9 cellular contexts compared by ENCODE assay signal in genomic region chr11:114259551-114259983, GRCh38. TPM values are rescaled to one million over a fixed set of nuclear protein-coding genes. Genes with fewer than 3 reads are reported as not detected.
DNase-seq lines count a peak whose midpoint lies in the region; ATAC-seq and TF ChIP-seq lines count a peak whose summit lies in the region.
"Had no signal": no experiment of that assay in that cellular context is flagged by ENCODE, and none has a peak within 500 bp of the region (broad histone marks: within the 10 kb centered on the region; RNA-seq: fewer than 3 reads in every experiment).

No MANE protein-coding gene starts in this region.

- CTCF ChIA-PET in HEK293 (lab: Yijun Ruan, JAX), result interaction anchor here (0.6 to 11.7 kb wide), 22 partner anchors 10 to 749 kb away, joined by 3 to 392 read pairs (median 8); no protein-coding TSS in a partner anchor
- CTCF ChIA-PET in activated CD8-positive, alpha-beta T cell treated with anti-CD3 and anti-CD28 coated beads, Interleukin-2, amount 10 ng/mL, durations not matched to agents 7 days and 5 days (lab: Charles Lee), result interaction anchor here (1.0 to 9.2 kb wide), 20 partner anchors 9 to 362 kb away, joined by 3 to 178 read pairs (median 12); no protein-coding TSS in a partner anchor

- peaks cover 4% of the 10 kb centered on the region for H3K27me3 Mint-ChIP-seq in glutamatergic neuron (ENCODE audit: unreplicated experiment)
- no peaks in the 10 kb centered on the region for H3K27me3 Mint-ChIP-seq in activated CD8-positive, alpha-beta T cell treated with anti-CD3 and anti-CD28 coated beads, Interleukin-2, amount 10 ng/mL, durations not matched to agents 7 days and 5 days (ENCODE audit: low read depth)

- H3K27ac ChIP-seq in HEK293 (ENCODE audit: extremely low read depth, low read depth, low read length) (no peak overlapping the region), stomach smooth muscle (ENCODE audit: low read length) (peak overlapping the region; percentile 83)
- H3K27ac ChIP-seq: pancreas had no signal

- H3K9me3 ChIP-seq in HEK293 (ENCODE audit: control insufficient read depth, insufficient read depth, low read depth, low read length), result no peaks in the 10 kb centered on the region
- H3K9me3 ChIP-seq in stomach smooth muscle (ENCODE audit: control insufficient read depth in 2 of 2, low read length in 2 of 2), result no peaks in the 10 kb centered on the region
- H3K9me3 ChIP-seq: pancreas had no signal

- H3K27me3 ChIP-seq in stomach smooth muscle (ENCODE audit: control insufficient read depth in 1 of 2, insufficient read depth in 2 of 2, low read length in 2 of 2), result no peaks in the 10 kb centered on the region
- H3K27me3 ChIP-seq: pancreas had no signal

- DNase-seq in NCI-H2227 (lab: John Stamatoyannopoulos, UW; ENCODE audit: unreplicated experiment), result peak; percentile 41
- no peak for DNase-seq in glutamatergic neuron
- no peak for DNase-seq in D341Med (ENCODE audit: low spot score)
- DNase-seq in activated CD8-positive, alpha-beta T cell treated with anti-CD3 and anti-CD28 coated beads, Interleukin-2, amount 10 ng/mL, durations not matched to agents 7 days and 5 days, result no peak

- no peak for ATAC-seq in HG02678 (IDR thresholded peaks at IDR 0.05; ENCODE audit: unreplicated experiment)
- ATAC-seq in HG03378 (IDR thresholded peaks at IDR 0.05; ENCODE audit: unreplicated experiment), result no peak
- no peak for ATAC-seq in activated CD8-positive, alpha-beta T cell treated with anti-CD3 and anti-CD28 coated beads, Interleukin-2, amount 10 ng/mL, durations not matched to agents 7 days and 5 days

- H3K9ac ChIP-seq in stomach smooth muscle (ENCODE audit: low read length in 2 of 2), result no peak overlapping the region

- peaks cover 4% of the 10 kb centered on the region for H3K9me3 Mint-ChIP-seq in glutamatergic neuron (ENCODE audit: unreplicated experiment)
- no peaks in the 10 kb centered on the region for H3K9me3 Mint-ChIP-seq in activated CD8-positive, alpha-beta T cell treated with anti-CD3 and anti-CD28 coated beads, Interleukin-2, amount 10 ng/mL, durations not matched to agents 7 days and 5 days (ENCODE audit: insufficient read depth)

- TF ChIP-seq CTCF in HEK293 (tag by site-specific recombination; IDR thresholded peaks at IDR 0.05), result no peak
- no peak for TF ChIP-seq CTCF in glutamatergic neuron (IDR thresholded peaks at IDR 0.05; ENCODE audit: partially characterized antibody, unreplicated experiment)

- H3K4me1 ChIP-seq in HEK293 (ENCODE audit: control insufficient read depth, insufficient read depth, low read length), result no peaks in the 10 kb centered on the region
- peaks cover 40% of the 10 kb centered on the region for H3K4me1 ChIP-seq in stomach smooth muscle (ENCODE audit: control insufficient read depth, insufficient read depth, low read length)
- H3K4me1 ChIP-seq: pancreas had no signal

- H3K36me3 Mint-ChIP-seq in glutamatergic neuron (ENCODE audit: unreplicated experiment), result no peaks in the 10 kb centered on the region
- H3K36me3 Mint-ChIP-seq in activated CD8-positive, alpha-beta T cell treated with anti-CD3 and anti-CD28 coated beads, Interleukin-2, amount 10 ng/mL, durations not matched to agents 7 days and 5 days (ENCODE audit: low read depth), result no peaks in the 10 kb centered on the region

- H3K4me3 Mint-ChIP-seq in glutamatergic neuron (ENCODE audit: unreplicated experiment), result peak overlapping the region; percentile 33
- H3K4me3 Mint-ChIP-seq in activated CD8-positive, alpha-beta T cell treated with anti-CD3 and anti-CD28 coated beads, Interleukin-2, amount 10 ng/mL, durations not matched to agents 7 days and 5 days, result no peak overlapping the region

- no peak overlapping the region for H3K27ac Mint-ChIP-seq in glutamatergic neuron (ENCODE audit: unreplicated experiment)
- H3K27ac Mint-ChIP-seq in activated CD8-positive, alpha-beta T cell treated with anti-CD3 and anti-CD28 coated beads, Interleukin-2, amount 10 ng/mL, durations not matched to agents 7 days and 5 days, result no peak overlapping the region

- H3K4me3 ChIP-seq in HEK293 (ENCODE audit: low read depth, low read length), result no peak overlapping the region
- H3K4me3 ChIP-seq in stomach smooth muscle (ENCODE audit: low read length in 2 of 2), result no peak overlapping the region
- H3K4me3 ChIP-seq: pancreas had no signal

- peaks cover 36% of the 10 kb centered on the region for H3K4me1 Mint-ChIP-seq in glutamatergic neuron (ENCODE audit: low read depth, unreplicated experiment)
- H3K4me1 Mint-ChIP-seq in activated CD8-positive, alpha-beta T cell treated with anti-CD3 and anti-CD28 coated beads, Interleukin-2, amount 10 ng/mL, durations not matched to agents 7 days and 5 days (ENCODE audit: low read depth), result peaks cover 24% of the 10 kb centered on the region

- POLR2A ChIA-PET in HEK293 (lab: Yijun Ruan, JAX), result no interaction called here
- POLR2A ChIA-PET in activated CD8-positive, alpha-beta T cell treated with anti-CD3 and anti-CD28 coated beads, Interleukin-2, amount 10 ng/mL, durations not matched to agents 7 days and 5 days (lab: Charles Lee), result no interaction called here

- H3K36me3 ChIP-seq in HEK293 (ENCODE audit: control insufficient read depth in 2 of 2, insufficient read depth in 1 of 2, low read length in 2 of 2), result no peaks in the 10 kb centered on the region
- H3K36me3 ChIP-seq in stomach smooth muscle (ENCODE audit: control insufficient read depth in 2 of 2, insufficient read depth in 2 of 2, low read length in 2 of 2), result peaks cover 0 to 4% of the 10 kb centered on the region in 2 donors
- H3K36me3 ChIP-seq: pancreas had no signal

TF ChIP-seq in HEK293, 187 proteins besides CTCF, POLR2A, EP300 and RAD21 (continues in another document):
- no peak for TF ChIP-seq ZNF416 (tag by site-specific recombination; IDR thresholded peaks at IDR 0.05)
- TF ChIP-seq ZNF843 (tag by site-specific recombination; IDR thresholded peaks at IDR 0.05), result 0 out of 2 replicates have a peak, but pooled peaks have one; percentile 22
- TF ChIP-seq ZNF16 (tag by site-specific recombination; IDR thresholded peaks at IDR 0.05; ENCODE audit: low read depth), result no peak
- TF ChIP-seq ZNF76 (tag by site-specific recombination; IDR thresholded peaks at IDR 0.05; ENCODE audit: borderline replicate concordance, low read depth), result no peak
- TF ChIP-seq, protein P1, sequence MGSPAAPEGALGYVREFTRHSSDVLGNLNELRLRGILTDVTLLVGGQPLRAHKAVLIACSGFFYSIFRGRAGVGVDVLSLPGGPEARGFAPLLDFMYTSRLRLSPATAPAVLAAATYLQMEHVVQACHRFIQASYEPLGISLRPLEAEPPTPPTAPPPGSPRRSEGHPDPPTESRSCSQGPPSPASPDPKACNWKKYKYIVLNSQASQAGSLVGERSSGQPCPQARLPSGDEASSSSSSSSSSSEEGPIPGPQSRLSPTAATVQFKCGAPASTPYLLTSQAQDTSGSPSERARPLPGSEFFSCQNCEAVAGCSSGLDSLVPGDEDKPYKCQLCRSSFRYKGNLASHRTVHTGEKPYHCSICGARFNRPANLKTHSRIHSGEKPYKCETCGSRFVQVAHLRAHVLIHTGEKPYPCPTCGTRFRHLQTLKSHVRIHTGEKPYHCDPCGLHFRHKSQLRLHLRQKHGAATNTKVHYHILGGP (tag by site-specific recombination; IDR thresholded peaks at IDR 0.05), result no peak
- TF ChIP-seq BCL11B (tag by site-specific recombination; IDR thresholded peaks at IDR 0.05; ENCODE audit: low read depth), result no peak
- TF ChIP-seq, protein P2, sequence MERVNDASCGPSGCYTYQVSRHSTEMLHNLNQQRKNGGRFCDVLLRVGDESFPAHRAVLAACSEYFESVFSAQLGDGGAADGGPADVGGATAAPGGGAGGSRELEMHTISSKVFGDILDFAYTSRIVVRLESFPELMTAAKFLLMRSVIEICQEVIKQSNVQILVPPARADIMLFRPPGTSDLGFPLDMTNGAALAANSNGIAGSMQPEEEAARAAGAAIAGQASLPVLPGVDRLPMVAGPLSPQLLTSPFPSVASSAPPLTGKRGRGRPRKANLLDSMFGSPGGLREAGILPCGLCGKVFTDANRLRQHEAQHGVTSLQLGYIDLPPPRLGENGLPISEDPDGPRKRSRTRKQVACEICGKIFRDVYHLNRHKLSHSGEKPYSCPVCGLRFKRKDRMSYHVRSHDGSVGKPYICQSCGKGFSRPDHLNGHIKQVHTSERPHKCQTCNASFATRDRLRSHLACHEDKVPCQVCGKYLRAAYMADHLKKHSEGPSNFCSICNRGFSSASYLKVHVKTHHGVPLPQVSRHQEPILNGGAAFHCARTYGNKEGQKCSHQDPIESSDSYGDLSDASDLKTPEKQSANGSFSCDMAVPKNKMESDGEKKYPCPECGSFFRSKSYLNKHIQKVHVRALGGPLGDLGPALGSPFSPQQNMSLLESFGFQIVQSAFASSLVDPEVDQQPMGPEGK (tag by site-specific recombination; IDR thresholded peaks at IDR 0.05), result no peak
- TF ChIP-seq ZNF169 (tag by site-specific recombination; IDR thresholded peaks at IDR 0.05), result no peak
- no peak for TF ChIP-seq ZFP69B (tag by site-specific recombination; IDR thresholded peaks at IDR 0.05)
- TF ChIP-seq ZFP37 (tag by site-specific recombination; IDR thresholded peaks at IDR 0.05), result no peak
- TF ChIP-seq ZNF658 (tag by site-specific recombination; IDR thresholded peaks at IDR 0.05), result no peak
- TF ChIP-seq ZNF514 (tag by site-specific recombination; IDR thresholded peaks at IDR 0.05), result no peak
- TF ChIP-seq ZNF248 (tag by site-specific recombination; IDR thresholded peaks at IDR 0.05), result no peak
- no peak for TF ChIP-seq ZNF645 (tag by site-specific recombination; IDR thresholded peaks at IDR 0.05)
- peak; percentile 74; the same call in 1 of the 2 replicates for TF ChIP-seq KLF7 (tag by site-specific recombination; IDR thresholded peaks at IDR 0.05; ENCODE audit: borderline replicate concordance)
- no peak; the same call in 1 of the 2 replicates for TF ChIP-seq IKZF3 (tag by site-specific recombination; IDR thresholded peaks at IDR 0.05)
- TF ChIP-seq ZNF621 (tag by site-specific recombination; IDR thresholded peaks at IDR 0.05), result no peak
- TF ChIP-seq ZNF140 (tag by site-specific recombination; IDR thresholded peaks at IDR 0.05), result no peak
- TF ChIP-seq ZNF785 (tag by site-specific recombination; IDR thresholded peaks at IDR 0.05), result no peak

RNA-seq across cellular contexts. Expression of gene NNMT, which starts 36.6 kb away (rescaled TPM):
- total RNA-seq in glutamatergic neuron (ENCODE audit: unreplicated experiment), result 3.4 TPM
- not detected for total RNA-seq in activated CD8-positive, alpha-beta T cell treated with anti-CD3 and anti-CD28 coated beads, Interleukin-2, amount 10 ng/mL, durations not matched to agents 7 days and 5 days
